In the genomic region with DNA sequence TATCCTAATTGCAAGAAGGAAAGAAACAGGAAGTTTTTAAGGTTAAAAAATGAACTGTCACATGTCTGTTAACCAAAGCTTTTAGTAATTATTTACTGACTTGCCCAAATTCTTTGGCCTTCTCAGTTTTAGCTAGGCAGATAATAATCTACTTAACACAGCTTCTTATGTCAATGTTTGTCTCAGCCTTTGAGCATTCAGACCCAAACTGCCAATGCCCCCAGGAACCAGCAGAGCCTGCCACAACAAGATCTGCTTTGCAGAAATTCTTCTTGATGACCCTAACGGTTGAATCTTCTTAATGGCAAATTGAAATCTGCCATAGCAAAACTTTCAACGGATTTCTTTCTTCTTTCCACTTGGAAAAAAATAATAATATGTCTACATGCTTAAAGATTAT, we compare ENCODE assay signal across 14 cellular contexts.
DNase-seq lines count a peak whose midpoint lies in the region; ATAC-seq and TF ChIP-seq lines count a peak whose summit lies in the region.
"Had no signal": no experiment of that assay in that cellular context is flagged by ENCODE, and none has a peak within 500 bp of the region (broad histone marks: within the 10 kb centered on the region; RNA-seq: fewer than 3 reads in every experiment).

No MANE protein-coding gene starts in this region.

- H3K9ac ChIP-seq in parathyroid adenoma = no peak overlapping the region
- H3K9ac ChIP-seq: GM23248 had no signal

- H3K36me3 ChIP-seq in parathyroid adenoma (ENCODE audit: control insufficient read depth, insufficient read depth, low read length) (peaks cover 2% of the 10 kb centered on the region), aorta (ENCODE audit: control insufficient read depth in 1 of 2, insufficient read depth in 2 of 2, low read length in 1 of 2) (no peaks in the 10 kb centered on the region)

- ATAC-seq in aorta (ENCODE audit: low FRiP score) = no peak
- ATAC-seq: HCT116 had no signal

- TF ChIP-seq CTCF in parathyroid adenoma (IDR thresholded peaks at IDR 0.05) = no peak

- no peak overlapping the region for H3K4me3 ChIP-seq in parathyroid adenoma (ENCODE audit: low read depth, low read length)
- H3K4me3 ChIP-seq in aorta (ENCODE audit: low read length in 2 of 2) = no peak overlapping the region
- H3K4me3 ChIP-seq: GM23248 had no signal

- H2AFZ ChIP-seq in parathyroid adenoma = no peak overlapping the region
- H2AFZ ChIP-seq: GM23248 had no signal

- peak; percentile 16 for DNase-seq in D341Med (ENCODE audit: low spot score)
- DNase-seq in islet precursor cell = peak; percentile 68
- DNase-seq in NCI-H524 treated with DMSO at 0.1 percent for 48 hours (lab: John Stamatoyannopoulos, UW) = no peak
- DNase-seq in HCEC 1CT = no peak
- no peak for DNase-seq in aorta
- DNase-seq: C1 segment of cervical spinal cord; CD4-positive, alpha-beta memory T cell; DMS53; DMS79 treated with DMSO at 0.1 percent for 48 hours; GF-D8; GM23248; H7 had no signal

- H3K27me3 ChIP-seq in parathyroid adenoma (ENCODE audit: control insufficient read depth, insufficient read depth, low read length) = no peaks in the 10 kb centered on the region
- no peaks in the 10 kb centered on the region for H3K27me3 ChIP-seq in aorta (ENCODE audit: control insufficient read depth in 1 of 2, insufficient read depth in 2 of 2, low read length in 1 of 2)

- H3K9me3 ChIP-seq in parathyroid adenoma (ENCODE audit: control insufficient read depth, low read length) (no peaks in the 10 kb centered on the region), aorta (ENCODE audit: control insufficient read depth, low read length) (no peaks in the 10 kb centered on the region)

- H3K79me2 ChIP-seq in parathyroid adenoma = no peaks in the 10 kb centered on the region

- 78 to 89% methylated on average over 2 of the region's 2 CpGs for WGBS in aorta, 2 donors

- intact Hi-C loops in aorta (cut with DNase I) = no loop called here

- peak overlapping the region; percentile 12 for H3K4me2 ChIP-seq in parathyroid adenoma (ENCODE audit: low read length)

- H3K27ac ChIP-seq in parathyroid adenoma (no peak overlapping the region), aorta (ENCODE audit: low read depth in 1 of 2, low read length in 2 of 2) (no peak overlapping the region)
- H3K27ac ChIP-seq: GM23248 had no signal

- H3K4me1 ChIP-seq in parathyroid adenoma (peaks cover 3% of the 10 kb centered on the region), aorta (ENCODE audit: control insufficient read depth in 1 of 2, insufficient read depth in 2 of 2, low read length in 2 of 2) (no peaks in the 10 kb centered on the region)

Comparison
In these comparisons a context has a peak if more than half of its experiments do, and no peak if none do; other contexts are left out.
1. DNase-seq: peak in D341Med (single experiment) and islet precursor cell (single experiment); none in NCI-H524 treated with DMSO at 0.1 percent for 48 hours (single experiment), HCEC 1CT (single experiment) and aorta (0 of 2).